10 cellular contexts compared by ENCODE assay signal in the genomic region with DNA sequence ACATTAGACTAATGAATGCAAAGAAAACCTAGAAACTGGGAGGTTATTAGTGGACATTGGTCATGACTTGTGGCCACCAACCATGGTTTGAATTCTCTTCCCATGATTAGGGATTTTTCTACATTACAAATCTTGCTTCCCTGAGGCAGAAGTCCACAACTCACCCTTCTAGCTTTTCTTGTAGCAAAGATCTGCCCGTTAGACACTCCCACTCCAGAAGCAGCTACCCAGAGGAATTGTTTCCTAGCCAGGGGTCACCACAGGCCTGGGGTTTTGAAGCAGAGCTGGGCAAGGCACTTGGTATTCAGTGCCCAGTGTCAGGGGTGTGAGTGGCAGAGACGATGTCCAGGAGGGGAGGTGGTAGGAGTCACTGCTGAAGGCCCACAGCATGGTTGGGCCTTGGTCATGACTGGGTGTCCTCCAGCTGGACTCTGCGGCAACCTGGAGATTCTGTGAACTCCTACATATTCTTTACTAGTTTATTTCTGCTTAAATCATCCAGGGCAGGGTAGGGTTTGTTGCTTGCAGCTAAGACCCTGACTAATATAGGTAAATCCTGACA.
"Had no signal": no experiment of that assay in that cellular context is flagged by ENCODE, and none has a peak within 500 bp of the region (broad histone marks: within the 10 kb centered on the region; RNA-seq: fewer than 3 reads in every experiment).

No MANE protein-coding gene starts in this region.

- H3K27me3 ChIP-seq: colonic mucosa, spleen had no signal

- H3K9me3 Mint-ChIP-seq: activated CD4-positive, alpha-beta memory T cell treated with anti-CD3 and anti-CD28 coated beads for 36 hours; activated naive CD4-positive, alpha-beta T cell treated with anti-CD3 and anti-CD28 coated beads, Interleukin-2, amount 10 ng/mL, durations not matched to agents 7 days and 5 days; memory B cell had no signal

- ATAC-seq: activated CD4-positive, CD25-positive, alpha-beta regulatory T cell treated with anti-CD3 and anti-CD28 coated beads, Interleukin-2, amount 50 U/mL, for 24 hours had no signal

- H3K4me3 ChIP-seq: colonic mucosa, spleen had no signal

- H3K4me1 ChIP-seq: colonic mucosa had no signal

- H3K36me3 Mint-ChIP-seq: activated CD4-positive, alpha-beta memory T cell treated with anti-CD3 and anti-CD28 coated beads for 36 hours; activated naive CD4-positive, alpha-beta T cell treated with anti-CD3 and anti-CD28 coated beads, Interleukin-2, amount 10 ng/mL, durations not matched to agents 7 days and 5 days; memory B cell; type B pancreatic cell had no signal

- H3K4me3 Mint-ChIP-seq: activated CD4-positive, alpha-beta memory T cell treated with anti-CD3 and anti-CD28 coated beads for 36 hours; activated naive CD4-positive, alpha-beta T cell treated with anti-CD3 and anti-CD28 coated beads, Interleukin-2, amount 10 ng/mL, durations not matched to agents 7 days and 5 days; memory B cell; type B pancreatic cell had no signal

- DNase-seq: activated CD4-positive, alpha-beta memory T cell treated with anti-CD3 and anti-CD28 coated beads for 36 hours; activated naive CD4-positive, alpha-beta T cell treated with anti-CD3 and anti-CD28 coated beads, Interleukin-2, amount 10 ng/mL, durations not matched to agents 7 days and 5 days; colonic mucosa; effector CD8-positive, alpha-beta T cell; spleen; stimulated activated CD4-positive, alpha-beta T cell treated with anti-CD3 and anti-CD28 coated beads, Interleukin-1b, Interleukin-23, amount 100 ng/mL, for 48 hours; stimulated activated naive CD4-positive, alpha-beta T cell had no signal

- H3K36me3 ChIP-seq: colonic mucosa, spleen had no signal

- H3K9me3 ChIP-seq: colonic mucosa, spleen had no signal

- H3K27ac ChIP-seq: colonic mucosa, spleen had no signal

- H3K27ac Mint-ChIP-seq: activated CD4-positive, alpha-beta memory T cell treated with anti-CD3 and anti-CD28 coated beads for 36 hours; activated naive CD4-positive, alpha-beta T cell treated with anti-CD3 and anti-CD28 coated beads, Interleukin-2, amount 10 ng/mL, durations not matched to agents 7 days and 5 days; memory B cell; type B pancreatic cell had no signal

- H3K27me3 Mint-ChIP-seq: activated CD4-positive, alpha-beta memory T cell treated with anti-CD3 and anti-CD28 coated beads for 36 hours; type B pancreatic cell had no signal
